Comparison of ENCODE assay signal across 8 cellular contexts in the genomic region with DNA sequence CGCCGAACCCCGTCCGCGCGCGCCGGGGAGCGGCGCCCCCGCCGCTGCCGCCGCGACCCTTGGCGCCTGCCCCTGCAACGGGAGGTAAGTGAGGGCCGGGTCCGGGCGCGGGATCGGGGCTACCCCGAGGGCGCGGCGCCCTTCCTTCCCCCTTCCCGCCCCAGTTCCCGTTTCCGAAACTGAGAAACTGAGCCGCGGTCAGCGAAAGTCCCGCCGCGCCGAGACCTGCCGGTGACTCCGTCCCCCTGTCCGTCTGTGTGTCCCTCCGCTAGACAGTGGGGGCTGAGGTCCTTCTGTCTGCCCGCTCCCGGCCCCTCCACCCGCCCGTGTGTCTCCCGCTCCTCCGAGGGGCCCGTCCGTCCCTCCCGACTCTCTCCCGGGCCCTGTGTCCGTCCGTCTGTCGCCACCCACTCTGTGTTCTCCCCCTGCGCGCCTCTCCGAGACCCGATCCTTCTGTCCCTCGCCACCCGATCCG. TPM values are rescaled to one million over a fixed set of nuclear protein-coding genes. Genes with fewer than 3 reads are reported as not detected.
DNase-seq lines count a peak whose midpoint lies in the region; ATAC-seq and TF ChIP-seq lines count a peak whose summit lies in the region.

No MANE protein-coding gene starts in this region.

- H3K4me1 Mint-ChIP-seq in activated CD4-positive, alpha-beta T cell treated with anti-CD3 and anti-CD28 coated beads, Interleukin-2, amount 10 ng/mL, durations not matched to agents 7 days and 5 days = peaks cover 25% of the 10 kb centered on the region

- peak overlapping the region; percentile 69 for H3K27ac ChIP-seq in rectal smooth muscle tissue (ENCODE audit: low read depth, low read length)

- no peaks in the 10 kb centered on the region for H3K9me3 Mint-ChIP-seq in activated CD4-positive, alpha-beta T cell treated with anti-CD3 and anti-CD28 coated beads, Interleukin-2, amount 10 ng/mL, durations not matched to agents 7 days and 5 days

- H3K27me3 Mint-ChIP-seq in activated CD4-positive, alpha-beta T cell treated with anti-CD3 and anti-CD28 coated beads, Interleukin-2, amount 10 ng/mL, durations not matched to agents 7 days and 5 days = peaks cover 31% of the 10 kb centered on the region

- TF ChIP-seq CTCF in foreskin fibroblast (IDR thresholded peaks at IDR 0.05; ENCODE audit: low read depth, low read length) = no peak

- CTCF ChIA-PET in activated CD4-positive, alpha-beta T cell treated with anti-CD3 and anti-CD28 coated beads, Interleukin-2, amount 10 ng/mL, durations not matched to agents 7 days and 5 days (lab: Charles Lee) = interaction anchor here (0.6 to 1.8 kb wide), 7 partner anchors 12 to 35 kb away, joined by 3 to 7 read pairs (median 4); no protein-coding TSS in a partner anchor

- peak overlapping the region; percentile 87 for H3K27ac Mint-ChIP-seq in activated CD4-positive, alpha-beta T cell treated with anti-CD3 and anti-CD28 coated beads, Interleukin-2, amount 10 ng/mL, durations not matched to agents 7 days and 5 days

- ATAC-seq in HG03135 (IDR thresholded peaks at IDR 0.05; ENCODE audit: unreplicated experiment) = peak; percentile 11

- H3K4me3 ChIP-seq in foreskin fibroblast (ENCODE audit: low read depth in 1 of 2, low read length in 2 of 2) (peak overlapping the region; percentile 83 to 84), rectal smooth muscle tissue (ENCODE audit: low read length) (peak overlapping the region; percentile 84)

- H3K36me3 ChIP-seq in rectal smooth muscle tissue (ENCODE audit: control insufficient read depth, insufficient read depth, low read length) = no peaks in the 10 kb centered on the region

- H3K36me3 Mint-ChIP-seq in activated CD4-positive, alpha-beta T cell treated with anti-CD3 and anti-CD28 coated beads, Interleukin-2, amount 10 ng/mL, durations not matched to agents 7 days and 5 days (ENCODE audit: low read depth) = no peaks in the 10 kb centered on the region

- POLR2A ChIA-PET in activated CD4-positive, alpha-beta T cell treated with anti-CD3 and anti-CD28 coated beads, Interleukin-2, amount 10 ng/mL, durations not matched to agents 7 days and 5 days (lab: Charles Lee) = no interaction called here

- peaks cover 8% of the 10 kb centered on the region for H3K27me3 ChIP-seq in rectal smooth muscle tissue (ENCODE audit: control insufficient read depth, insufficient read depth, low read length)

- H3K4me1 ChIP-seq in rectal smooth muscle tissue (ENCODE audit: control insufficient read depth, insufficient read depth, low read length) = no peaks in the 10 kb centered on the region

- peak; percentile 31 for DNase-seq in stimulated activated CD4-positive, alpha-beta T cell treated with anti-CD3 and anti-CD28 coated beads, Interleukin-15, amount 100 ng/mL, for 24 hours
- DNase-seq in stimulated activated CD4-positive, alpha-beta T cell treated with anti-CD3 and anti-CD28 coated beads, Interleukin-1b, Interleukin-23, amount 100 ng/mL, for 48 hours = no peak
- DNase-seq in activated CD4-positive, alpha-beta T cell treated with anti-CD3 and anti-CD28 coated beads, Interleukin-2, amount 10 ng/mL, durations not matched to agents 7 days and 5 days = no peak
- DNase-seq in foreskin fibroblast (peak in 1 of 2 donors; percentile 48), HCEC 1CT (no peak), NCI-H128 (lab: John Stamatoyannopoulos, UW; ENCODE audit: unreplicated experiment) (no peak)

- H3K9ac ChIP-seq in rectal smooth muscle tissue (ENCODE audit: low read length) = peak overlapping the region; percentile 66

- H3K4me3 Mint-ChIP-seq in activated CD4-positive, alpha-beta T cell treated with anti-CD3 and anti-CD28 coated beads, Interleukin-2, amount 10 ng/mL, durations not matched to agents 7 days and 5 days = peak overlapping the region; percentile 72

RNA-seq across cellular contexts. Expression of gene PRKCD, which starts 0.4 kb away (rescaled TPM):
- 10 to 100 TPM; 19.9 to 23.5 TPM for total RNA-seq in activated CD4-positive, alpha-beta T cell treated with anti-CD3 and anti-CD28 coated beads, Interleukin-2, amount 10 ng/mL, durations not matched to agents 7 days and 5 days

RNA-seq across cellular contexts. Expression of gene RFT1, which starts 31.1 kb away (rescaled TPM):
- total RNA-seq in activated CD4-positive, alpha-beta T cell treated with anti-CD3 and anti-CD28 coated beads, Interleukin-2, amount 10 ng/mL, durations not matched to agents 7 days and 5 days = 10 to 100 TPM; 33.3 to 34.1 TPM
